24 cellular contexts compared by ENCODE assay signal in genomic region chr14:68396411-68396930, GRCh38.
DNase-seq lines count a peak whose midpoint lies in the region; ATAC-seq and TF ChIP-seq lines count a peak whose summit lies in the region.
"Had no signal": no experiment of that assay in that cellular context is flagged by ENCODE, and none has a peak within 500 bp of the region (broad histone marks: within the 10 kb centered on the region; RNA-seq: fewer than 3 reads in every experiment).

No MANE protein-coding gene starts in this region.

- CTCF ChIA-PET in PC-9 (lab: Charles Lee), result no interaction called here

- peak overlapping the region; percentile 8 for H3K27ac Mint-ChIP-seq in chondrocyte (ENCODE audit: unreplicated experiment)
- H3K27ac Mint-ChIP-seq: activated CD8-positive, alpha-beta T cell treated with anti-CD3 and anti-CD28 coated beads for 36 hours; activated naive CD4-positive, alpha-beta T cell treated with anti-CD3 and anti-CD28 coated beads, Interleukin-2, amount 50 U/mL, for 24 hours had no signal

- H3K4me3 ChIP-seq in GM23248 (no peak overlapping the region), neutrophil (ENCODE audit: low read depth in 1 of 2, low read length in 1 of 2) (no peak overlapping the region), thoracic aorta (no peak overlapping the region), PC-9 (no peak overlapping the region)
- H3K4me3 ChIP-seq: right lobe of liver, tibial artery had no signal

- H3K9me2 ChIP-seq in GM23248 (ENCODE audit: insufficient read depth), result no peaks in the 10 kb centered on the region
- no peaks in the 10 kb centered on the region for H3K9me2 ChIP-seq in PC-9 (ENCODE audit: insufficient read depth)

- H3K4me1 ChIP-seq in GM23248 (ENCODE audit: insufficient read depth) (peaks cover 69% of the 10 kb centered on the region), neutrophil (ENCODE audit: control insufficient read depth in 1 of 2, insufficient read depth in 1 of 2, low read depth in 1 of 2, low read length in 1 of 2) (peaks cover 58 to 59% of the 10 kb centered on the region in 2 experiments), thoracic aorta (ENCODE audit: control insufficient read depth in 1 of 2, low read depth in 2 of 2) (peaks cover 52 to 88% of the 10 kb centered on the region in 2 donors), PC-9 (replicated peaks; ENCODE audit: insufficient read depth) (peaks cover 18% of the 10 kb centered on the region)

- H3F3A ChIP-seq in GM23248 (ENCODE audit: insufficient read depth) (peaks cover 48% of the 10 kb centered on the region), PC-9 (ENCODE audit: insufficient read depth, low read depth) (no peaks in the 10 kb centered on the region)

- no peaks in the 10 kb centered on the region for H3K27me3 ChIP-seq in GM23248 (replicated peaks; ENCODE audit: insufficient read depth)
- H3K27me3 ChIP-seq in neutrophil, result no peaks in the 10 kb centered on the region
- H3K27me3 ChIP-seq in thoracic aorta (replicated peaks; ENCODE audit: insufficient read depth), result no peaks in the 10 kb centered on the region
- no peaks in the 10 kb centered on the region for H3K27me3 ChIP-seq in PC-9 (ENCODE audit: insufficient read depth, low read depth)
- H3K27me3 ChIP-seq: right lobe of liver, tibial artery had no signal

- intact Hi-C loops in PC-9 (cut with micrococcal nuclease; ENCODE audit: unreplicated experiment), result no loop called here

- BruUV-seq in PC-9 (replicated peaks; lab: Mats Ljungman, UMichigan), result no TSS peak

- POLR2A ChIA-PET in PC-9 (lab: Charles Lee; ENCODE audit: unreplicated experiment), result no interaction called here

- ATAC-seq in thoracic aorta (ENCODE audit: insufficient number of reproducible peaks, low FRiP score, low read depth) (no peak), HG03469 (IDR thresholded peaks at IDR 0.05; ENCODE audit: unreplicated experiment) (no peak)
- ATAC-seq: activated CD8-positive, alpha-beta T cell treated with anti-CD3 and anti-CD28 coated beads for 36 hours; activated T-helper 17 cell treated with anti-CD3 and anti-CD28 coated beads, Interleukin-2, amount 50 U/mL, for 72 hours; HCT116; natural killer cell treated with Interleukin-12 subunit alpha and Interleukin-12 subunit beta and Interleukin-15 and Interleukin-18, amount 100 ng/mL, for 72 hours; stimulated activated naive CD8-positive, alpha-beta T cell treated with anti-CD3 and anti-CD28 coated beads, Interleukin-15, Interleukin-2, amounts not matched to agents 100 U/mL and 50 U/mL, for 24 hours had no signal

- H4K20me1 ChIP-seq in GM23248 (ENCODE audit: insufficient read depth) (no peaks in the 10 kb centered on the region), PC-9 (ENCODE audit: insufficient read depth) (no peaks in the 10 kb centered on the region)

- WGBS in GM23248 (ENCODE audit: low coverage in 1 of 2, low lambda C conversion rate in 2 of 2, missing lambda C conversion rate in 2 of 2), 2 experiments, result 96 to 98% methylated on average over 3 of the region's 3 CpGs

- in situ Hi-C loops in GM23248 (cut with MboI), result no loop called here

- TF ChIP-seq CTCF in chondrocyte (IDR thresholded peaks at IDR 0.05) (no peak), neutrophil (IDR thresholded peaks at IDR 0.05) (no peak), thoracic aorta (IDR thresholded peaks at IDR 0.05) (no peak), PC-9 (conservative IDR thresholded peaks at IDR 0.05) (no peak)

- H2AFZ ChIP-seq in GM23248 (no peak overlapping the region), PC-9 (no peak overlapping the region)

- H3K27ac ChIP-seq in GM23248 (no peak overlapping the region), neutrophil (peak overlapping the region; percentile 86), thoracic aorta (peak overlapping the region; percentile 70 to 76), PC-9 (no peak overlapping the region)
- H3K27ac ChIP-seq: C4-2B had no signal

- H3K79me2 ChIP-seq in GM23248 (ENCODE audit: insufficient read depth) (no peaks in the 10 kb centered on the region), PC-9 (ENCODE audit: low read depth) (no peaks in the 10 kb centered on the region)

- H3K4me2 ChIP-seq in GM23248 (ENCODE audit: unreplicated experiment) (peak overlapping the region; percentile 37), PC-9 (no peak overlapping the region)

- DNase-seq in GM23248 (no peak), chondrocyte (ENCODE audit: low spot score) (no peak), thoracic aorta (ENCODE audit: low spot score) (no peak), PC-9 (no peak), GF-D8 (lab: John Stamatoyannopoulos, UW) (no peak), NCI-H524 treated with DMSO at 0.1 percent for 48 hours (lab: John Stamatoyannopoulos, UW) (no peak)
- DNase-seq: activated CD4-positive, CD25-positive, alpha-beta regulatory T cell treated with anti-CD3 and anti-CD28 coated beads, Interleukin-2, amount 50 U/mL, for 72 hours; activated CD8-positive, alpha-beta T cell treated with anti-CD3 and anti-CD28 coated beads for 36 hours; DND-41; KBM-7; NCI-H1436; NCI-H446; NCI-H82; stimulated activated CD4-positive, alpha-beta T cell treated with anti-CD3 and anti-CD28 coated beads, Interleukin-15, amount 100 ng/mL, for 24 hours; stimulated activated naive CD8-positive, alpha-beta T cell treated with anti-CD3 and anti-CD28 coated beads, Interleukin-15, Interleukin-2, amounts not matched to agents 100 U/mL and 50 U/mL, for 24 hours had no signal

- no peaks in the 10 kb centered on the region for H3K9me3 ChIP-seq in GM23248 (ENCODE audit: low read depth)
- H3K9me3 ChIP-seq in neutrophil, result no peaks in the 10 kb centered on the region
- H3K9me3 ChIP-seq in thoracic aorta, result no peaks in the 10 kb centered on the region
- no peaks in the 10 kb centered on the region for H3K9me3 ChIP-seq in PC-9 (ENCODE audit: insufficient read depth, low read depth)
- H3K9me3 ChIP-seq: right lobe of liver, tibial artery had no signal

- H3K9me3 Mint-ChIP-seq in chondrocyte (ENCODE audit: low read depth), result no peaks in the 10 kb centered on the region
- H3K9me3 Mint-ChIP-seq: activated CD8-positive, alpha-beta T cell treated with anti-CD3 and anti-CD28 coated beads for 36 hours; activated naive CD4-positive, alpha-beta T cell treated with anti-CD3 and anti-CD28 coated beads, Interleukin-2, amount 50 U/mL, for 24 hours; activated T-helper 17 cell treated with anti-CD3 and anti-CD28 coated beads, Interleukin-2, amount 50 U/mL, for 72 hours had no signal

- H3K36me3 Mint-ChIP-seq in chondrocyte (ENCODE audit: low read depth), result no peaks in the 10 kb centered on the region
- H3K36me3 Mint-ChIP-seq: natural killer cell treated with Interleukin-12 subunit alpha and Interleukin-12 subunit beta and Interleukin-15 and Interleukin-18, amount 100 ng/mL, for 72 hours had no signal

- H3K27me3 Mint-ChIP-seq in chondrocyte (ENCODE audit: low read depth), result no peaks in the 10 kb centered on the region
- H3K27me3 Mint-ChIP-seq: activated CD8-positive, alpha-beta T cell treated with anti-CD3 and anti-CD28 coated beads for 36 hours; activated naive CD4-positive, alpha-beta T cell treated with anti-CD3 and anti-CD28 coated beads, Interleukin-2, amount 50 U/mL, for 24 hours; activated T-helper 17 cell treated with anti-CD3 and anti-CD28 coated beads, Interleukin-2, amount 50 U/mL, for 72 hours; natural killer cell treated with Interleukin-12 subunit alpha and Interleukin-12 subunit beta and Interleukin-15 and Interleukin-18, amount 100 ng/mL, for 72 hours had no signal

- no peak overlapping the region for H3K4me3 Mint-ChIP-seq in chondrocyte (ENCODE audit: unreplicated experiment)
- H3K4me3 Mint-ChIP-seq: activated CD8-positive, alpha-beta T cell treated with anti-CD3 and anti-CD28 coated beads for 36 hours; activated naive CD4-positive, alpha-beta T cell treated with anti-CD3 and anti-CD28 coated beads, Interleukin-2, amount 50 U/mL, for 24 hours; activated T-helper 17 cell treated with anti-CD3 and anti-CD28 coated beads, Interleukin-2, amount 50 U/mL, for 72 hours; natural killer cell treated with Interleukin-12 subunit alpha and Interleukin-12 subunit beta and Interleukin-15 and Interleukin-18, amount 100 ng/mL, for 72 hours had no signal

- H3K36me3 ChIP-seq in GM23248 (ENCODE audit: low read depth), result no peaks in the 10 kb centered on the region
- H3K36me3 ChIP-seq in neutrophil, result no peaks in the 10 kb centered on the region
- H3K36me3 ChIP-seq in thoracic aorta, result no peaks in the 10 kb centered on the region
- H3K36me3 ChIP-seq in PC-9 (ENCODE audit: low read depth), result no peaks in the 10 kb centered on the region
- H3K36me3 ChIP-seq: right lobe of liver, tibial artery had no signal

- H3K9ac ChIP-seq in GM23248, result no peak overlapping the region

- peaks cover 90% of the 10 kb centered on the region for H3K4me1 Mint-ChIP-seq in chondrocyte (ENCODE audit: low read depth)

Comparison
In these comparisons a context has a peak if more than half of its experiments do, and no peak if none do; other contexts are left out.
1. H3K27ac ChIP-seq: peak in neutrophil (single experiment) and thoracic aorta (2 of 2); none in GM23248 (single experiment) and PC-9 (single experiment).